3 cellular contexts compared by ENCODE assay signal in the genomic region with DNA sequence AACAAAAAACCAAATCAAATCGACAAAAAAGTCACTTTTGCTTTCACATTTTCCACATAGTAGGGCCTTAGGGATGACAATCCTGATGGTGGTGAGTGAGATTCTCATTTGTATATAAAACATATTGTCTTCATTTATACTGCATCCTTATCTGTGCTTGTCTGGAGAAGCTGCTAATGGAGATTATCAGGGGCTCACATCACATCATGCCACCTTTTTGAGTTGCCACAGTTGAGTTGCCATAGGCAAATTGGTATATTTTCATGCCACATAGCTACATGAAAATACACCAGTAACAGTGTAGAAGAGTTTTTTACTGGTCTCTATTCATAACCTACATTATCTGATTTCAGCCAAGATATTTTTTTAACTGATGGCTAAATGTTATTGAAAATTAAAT.
"Had no signal": no experiment of that assay in that cellular context is flagged by ENCODE, and none has a peak within 500 bp of the region (broad histone marks: within the 10 kb centered on the region; RNA-seq: fewer than 3 reads in every experiment).

No MANE protein-coding gene starts in this region.

- DNase-seq: GDM1, GF-D8 had no signal

- ATAC-seq: GM12878 had no signal

- H3K4me3 ChIP-seq: GM12878 had no signal
